18 cellular contexts compared by ENCODE assay signal in genomic region chr1:93578433-93578830, GRCh38.
A peak's percentile ranks its signal among the peaks of the same experiment; 100 is the strongest.
DNase-seq lines count a peak whose midpoint lies in the region; ATAC-seq and TF ChIP-seq lines count a peak whose summit lies in the region.
"Had no signal": no experiment of that assay in that cellular context is flagged by ENCODE, and none has a peak within 500 bp of the region (broad histone marks: within the 10 kb centered on the region; RNA-seq: fewer than 3 reads in every experiment).

No MANE protein-coding gene starts in this region.

- no peaks in the 10 kb centered on the region for H3K27me3 ChIP-seq in right atrium auricular region
- H3K27me3 ChIP-seq: SJSA1 had no signal

- H3K9me3 Mint-ChIP-seq in brain (no peaks in the 10 kb centered on the region), neural crest cell (no peaks in the 10 kb centered on the region), type B pancreatic cell (no peaks in the 10 kb centered on the region), osteocyte (ENCODE audit: unreplicated experiment) (no peaks in the 10 kb centered on the region)

- no peak overlapping the region for H3K4me3 ChIP-seq in right atrium auricular region
- H3K4me3 ChIP-seq: A549, SJSA1 had no signal

- H3K36me3 Mint-ChIP-seq in brain, result peaks cover 8% of the 10 kb centered on the region
- H3K36me3 Mint-ChIP-seq in neural crest cell (ENCODE audit: low read depth), result peaks cover 17% of the 10 kb centered on the region
- H3K36me3 Mint-ChIP-seq in type B pancreatic cell, result peaks cover 18% of the 10 kb centered on the region
- peaks cover 12% of the 10 kb centered on the region for H3K36me3 Mint-ChIP-seq in osteocyte (ENCODE audit: unreplicated experiment)
- H3K36me3 Mint-ChIP-seq: CD14-positive monocyte had no signal

- H3K27ac Mint-ChIP-seq in brain, result peak overlapping the region in 3 of 5 experiments; percentile 51 to 82 (median 70)
- H3K27ac Mint-ChIP-seq in neural crest cell (ENCODE audit: unreplicated experiment), result peak overlapping the region; percentile 58
- H3K27ac Mint-ChIP-seq in type B pancreatic cell, result peak overlapping the region; percentile 79
- no peak overlapping the region for H3K27ac Mint-ChIP-seq in osteocyte (ENCODE audit: unreplicated experiment)

- DNase-seq in right atrium auricular region (ENCODE audit: low spot score) (peak; percentile 16), left ventricle myocardium superior (no peak), neural crest cell (ENCODE audit: low read depth, low spot score) (no peak), type B pancreatic cell (ENCODE audit: extremely low spot score, unreplicated experiment) (no peak), osteocyte (ENCODE audit: extremely low spot score, unreplicated experiment) (no peak), anterior cingulate cortex (lab: John Stamatoyannopoulos, UW) (no peak)
- DNase-seq: Karpas-422, NCI-H1105 treated with DMSO at 0.1 percent for 48 hours, NCI-H1694 treated with DMSO at 0.1 percent for 48 hours, NCI-H2107, NCI-H345, NCI-H526 treated with DMSO at 0.1 percent for 48 hours, OCI-M1 had no signal

- peaks cover 48% of the 10 kb centered on the region for H3K4me1 Mint-ChIP-seq in brain
- H3K4me1 Mint-ChIP-seq in neural crest cell, result peaks cover 34% of the 10 kb centered on the region
- H3K4me1 Mint-ChIP-seq in type B pancreatic cell (ENCODE audit: unreplicated experiment), result peaks cover 71% of the 10 kb centered on the region
- H3K4me1 Mint-ChIP-seq in osteocyte (ENCODE audit: unreplicated experiment), result peaks cover 72% of the 10 kb centered on the region
- H3K4me1 Mint-ChIP-seq: CD14-positive monocyte had no signal

- no peak for TF ChIP-seq CTCF in right atrium auricular region (IDR thresholded peaks at IDR 0.05)
- no peak for TF ChIP-seq CTCF in brain (conservative IDR thresholded peaks at IDR 0.05)
- no peak for TF ChIP-seq CTCF in neural crest cell (conservative IDR thresholded peaks at IDR 0.05)
- TF ChIP-seq CTCF in type B pancreatic cell (conservative IDR thresholded peaks at IDR 0.05), result no peak
- TF ChIP-seq CTCF in osteocyte (IDR thresholded peaks at IDR 0.05), result no peak

- H3K4me3 Mint-ChIP-seq in brain, result no peak overlapping the region
- no peak overlapping the region for H3K4me3 Mint-ChIP-seq in neural crest cell
- H3K4me3 Mint-ChIP-seq in type B pancreatic cell, result no peak overlapping the region
- no peak overlapping the region for H3K4me3 Mint-ChIP-seq in osteocyte (ENCODE audit: unreplicated experiment)
- H3K4me3 Mint-ChIP-seq: CD14-positive monocyte had no signal

- H3K9me3 ChIP-seq in right atrium auricular region, result no peaks in the 10 kb centered on the region
- H3K9me3 ChIP-seq: A549, SJSA1 had no signal

- peaks cover 26% of the 10 kb centered on the region for H3K36me3 ChIP-seq in right atrium auricular region

- no peak for ATAC-seq in left ventricle myocardium superior
- no peak for ATAC-seq in HG02870 (IDR thresholded peaks at IDR 0.05; ENCODE audit: unreplicated experiment)

- H3K27me3 Mint-ChIP-seq in brain (no peaks in the 10 kb centered on the region), neural crest cell (ENCODE audit: low read depth) (no peaks in the 10 kb centered on the region), type B pancreatic cell (no peaks in the 10 kb centered on the region), osteocyte (ENCODE audit: unreplicated experiment) (no peaks in the 10 kb centered on the region)

- peaks cover 0 to 11% of the 10 kb centered on the region in 2 donors for H3K4me1 ChIP-seq in right atrium auricular region

- intact Hi-C loops in left ventricle myocardium superior (cut with micrococcal nuclease), result no loop called here

- H3K27ac ChIP-seq in right atrium auricular region, result no peak overlapping the region
